24 cellular contexts compared by ENCODE assay signal in the genomic region with DNA sequence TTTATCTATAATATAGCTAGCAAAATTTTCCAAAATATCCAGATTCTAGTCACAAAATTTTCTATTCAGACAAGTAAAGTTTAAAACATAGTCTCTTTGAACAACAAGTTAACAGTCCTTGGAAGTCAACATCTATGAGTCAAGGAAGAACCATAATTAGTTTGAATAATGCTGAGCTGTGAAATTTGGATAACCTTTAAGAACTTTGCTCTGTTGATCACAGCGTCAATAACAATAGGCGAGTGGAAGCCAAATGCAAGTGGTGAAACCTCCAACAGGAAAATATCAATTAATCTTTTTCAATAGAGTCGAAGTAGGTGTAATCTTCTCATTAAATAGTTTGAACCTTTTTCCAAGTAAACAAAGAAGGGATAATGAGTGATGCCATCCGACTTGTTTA.
DNase-seq lines count a peak whose midpoint lies in the region; ATAC-seq, FAIRE-seq and TF ChIP-seq lines count a peak whose summit lies in the region.
"Had no signal": no experiment of that assay in that cellular context is flagged by ENCODE, and none has a peak within 500 bp of the region (broad histone marks: within the 10 kb centered on the region; RNA-seq: fewer than 3 reads in every experiment).

No MANE protein-coding gene starts in this region.

- H3K79me2 ChIP-seq in HepG2 (ENCODE audit: insufficient read depth, low read length) = no peaks in the 10 kb centered on the region
- H3K79me2 ChIP-seq in endothelial cell of umbilical vein (ENCODE audit: control insufficient read depth, insufficient read depth, low read length) = no peaks in the 10 kb centered on the region

- ATAC-seq in HepG2 (no peak), right lobe of liver (no peak)
- ATAC-seq: CD8-positive, alpha-beta T cell; GM12878; Right ventricle myocardium inferior; T-cell had no signal

- H3K36me3 ChIP-seq in HepG2 (replicated peaks in 1 of 2; ENCODE audit: control insufficient read depth in 1 of 2, insufficient read depth in 2 of 2, low read length in 2 of 2) (no peaks in the 10 kb centered on the region), right lobe of liver (no peaks in the 10 kb centered on the region), endothelial cell of umbilical vein (ENCODE audit: control insufficient read depth in 2 of 2, extremely low read depth in 1 of 2, insufficient read depth in 2 of 2, low read length in 2 of 2) (no peaks in the 10 kb centered on the region)
- H3K36me3 ChIP-seq: MG63, SJSA1 had no signal

- FAIRE-seq in HepG2 (lab: Jason Lieb, UNC) (no peak), endothelial cell of umbilical vein (lab: Jason Lieb, UNC) (no peak), frontal cortex (lab: Jason Lieb, UNC) (no peak)
- FAIRE-seq: GM12878 had no signal

- in situ Hi-C loops in HepG2 (cut with HindIII; ENCODE audit: extremely low pct_ligation_motif_present, low pct_unique_long_range_greater_than_20kb) = no loop called here

- no peak overlapping the region for H3K9ac ChIP-seq in HepG2 (ENCODE audit: insufficient read depth, low read depth, low read length)
- H3K9ac ChIP-seq in endothelial cell of umbilical vein (replicated peaks; ENCODE audit: extremely low read depth, insufficient read depth, low read length) = no peak overlapping the region

- no peak for TF ChIP-seq RAD21 in HepG2 (CRISPR knock-in tag; IDR thresholded peaks at IDR 0.05)

- TF ChIP-seq CTCF in HepG2 (CRISPR knock-in tag; IDR thresholded peaks at IDR 0.05) = no peak
- TF ChIP-seq CTCF in right lobe of liver (IDR thresholded peaks at IDR 0.05) = no peak
- TF ChIP-seq CTCF in endothelial cell of umbilical vein (IDR thresholded peaks at IDR 0.05; ENCODE audit: extremely low read depth in 1 of 2, insufficient read depth in 1 of 2, low read depth in 1 of 2, low read length in 2 of 2) = no peak

- CTCF ChIA-PET in HepG2 (lab: Yijun Ruan, JAX; ENCODE audit: low intra/inter-chr PET ratio, low total read pairs) (no interaction called here), endothelial cell of umbilical vein (lab: Charles Lee) (interaction anchor here (1.0 kb wide), 1 partner anchor 30 kb away, joined by 3 read pairs; no protein-coding TSS in a partner anchor)

- intact Hi-C loops in HepG2 (cut with micrococcal nuclease; ENCODE audit: unreplicated experiment) (no loop called here), right lobe of liver (cut with DNase I) (no loop called here), endothelial cell of umbilical vein (cut with micrococcal nuclease) (loop anchor here (10.0 kb wide), 1 partner anchor 692 kb away; a partner anchor contains a TSS)

- H3K4me3 ChIP-seq in HepG2 (replicated peaks in 1 of 3; ENCODE audit: insufficient read depth in 1 of 3, low read depth in 2 of 3, low read length in 3 of 3) = no peak overlapping the region
- H3K4me3 ChIP-seq in right lobe of liver = no peak overlapping the region
- H3K4me3 ChIP-seq in endothelial cell of umbilical vein (replicated peaks in 1 of 3; ENCODE audit: insufficient read depth in 1 of 3, low read depth in 1 of 3, low read length in 3 of 3) = no peak overlapping the region
- H3K4me3 ChIP-seq: GM12878, MG63, PC-9, SJSA1 had no signal

- 3% methylated on average over 4 of the region's 4 CpGs for WGBS in HepG2 (ENCODE audit: low lambda C conversion rate)
- WGBS in right lobe of liver (ENCODE audit: insufficient coverage, low coverage, low lambda C conversion rate, missing lambda C conversion rate) = 14% methylated on average over 4 of the region's 4 CpGs

- no peaks in the 10 kb centered on the region for H3K27me3 ChIP-seq in HepG2 (ENCODE audit: control insufficient read depth in 1 of 2, insufficient read depth in 2 of 2, low read length in 2 of 2)
- H3K27me3 ChIP-seq in right lobe of liver = no peaks in the 10 kb centered on the region
- H3K27me3 ChIP-seq in endothelial cell of umbilical vein (ENCODE audit: control insufficient read depth in 2 of 2, insufficient read depth in 2 of 2, low read length in 2 of 2) = no peaks in the 10 kb centered on the region
- H3K27me3 ChIP-seq: MG63, SJSA1 had no signal

- no peaks in the 10 kb centered on the region for H4K20me1 ChIP-seq in HepG2 (ENCODE audit: insufficient read depth, low read length)
- no peaks in the 10 kb centered on the region for H4K20me1 ChIP-seq in endothelial cell of umbilical vein (replicated peaks; ENCODE audit: control insufficient read depth, extremely low read depth, insufficient read depth, low read length)

- no peaks in the 10 kb centered on the region for H3K4me1 ChIP-seq in HepG2 (ENCODE audit: insufficient read depth, low read length)
- no peaks in the 10 kb centered on the region for H3K4me1 ChIP-seq in right lobe of liver
- peaks cover 28% of the 10 kb centered on the region for H3K4me1 ChIP-seq in endothelial cell of umbilical vein (ENCODE audit: control insufficient read depth, extremely low read depth, insufficient read depth, low read length)

- no peak overlapping the region for H2AFZ ChIP-seq in HepG2 (ENCODE audit: low read length)
- H2AFZ ChIP-seq in endothelial cell of umbilical vein (ENCODE audit: low read depth, low read length) = no peak overlapping the region
- H2AFZ ChIP-seq: PC-9 had no signal

- DNase-seq in HepG2 (ENCODE audit: low spot score) = no peak
- no peak for DNase-seq in right lobe of liver
- peak; percentile 61 to 66 for DNase-seq in NCI-H446 (lab: John Stamatoyannopoulos, UW)
- peak; percentile 12 for DNase-seq in endothelial cell of umbilical vein (ENCODE audit: low read depth, low spot score)
- DNase-seq in Ammon's horn (ENCODE audit: low spot score) = no peak
- DNase-seq in foreskin melanocyte = no peak
- DNase-seq in frontal cortex (ENCODE audit: low spot score in 2 of 2) = no peak
- DNase-seq: CD8-positive, alpha-beta T cell; DMS 273 treated with DMSO at 0.1 percent for 48 hours; DMS79; EL; GDM1; H9; KBM-7; MG63; NCI-H187 treated with DMSO at 0.1 percent for 48 hours; NCI-H526 treated with DMSO at 0.1 percent for 48 hours; NK-92 treated with Interleukin-12 subunit alpha and Interleukin-12 subunit beta, amount 100 ng/mL, for 24 hours; PC-9; T-cell had no signal

- TF ChIP-seq POLR2A in HepG2 (IDR thresholded peaks at IDR 0.05; ENCODE audit: insufficient read depth in 1 of 2, low read depth in 2 of 2, low read length in 2 of 2) (no peak), right lobe of liver (IDR thresholded peaks at IDR 0.05) (no peak), endothelial cell of umbilical vein (IDR thresholded peaks at IDR 0.05; ENCODE audit: low read depth, low read length) (no peak)

- POLR2A ChIA-PET in HepG2 (lab: Yijun Ruan, JAX) (no interaction called here), endothelial cell of umbilical vein (lab: Charles Lee) (no interaction called here)

- H3K9me3 ChIP-seq in HepG2 (ENCODE audit: low read length) = peaks cover 37% of the 10 kb centered on the region
- H3K9me3 ChIP-seq in right lobe of liver = no peaks in the 10 kb centered on the region
- no peaks in the 10 kb centered on the region for H3K9me3 ChIP-seq in endothelial cell of umbilical vein (replicated peaks; ENCODE audit: control insufficient read depth, insufficient read depth, low read length)
- H3K9me3 ChIP-seq: MG63, SJSA1 had no signal

- H3K4me2 ChIP-seq in HepG2 (ENCODE audit: low read depth, low read length) (no peak overlapping the region), endothelial cell of umbilical vein (ENCODE audit: insufficient read depth, low read length) (no peak overlapping the region)
- H3K4me2 ChIP-seq: PC-9 had no signal

- TF ChIP-seq EP300 in HepG2 (IDR thresholded peaks at IDR 0.05; ENCODE audit: low read depth in 2 of 2, low read length in 2 of 2) (no peak), HepG2 (CRISPR knock-in tag; IDR thresholded peaks at IDR 0.05; ENCODE audit: borderline replicate concordance) (no peak)

- H3K9me1 ChIP-seq in endothelial cell of umbilical vein (replicated peaks; ENCODE audit: control insufficient read depth, extremely low read depth, insufficient read depth, low read length) = no peaks in the 10 kb centered on the region

- no peak overlapping the region for H3K27ac ChIP-seq in HepG2 (ENCODE audit: extremely low read length, insufficient read depth, low read length)
- no peak overlapping the region for H3K27ac ChIP-seq in right lobe of liver
- no peak overlapping the region for H3K27ac ChIP-seq in endothelial cell of umbilical vein (ENCODE audit: insufficient read depth, low read depth, low read length)
- H3K27ac ChIP-seq: C4-2B, PC-9, SJSA1 had no signal

- dilution Hi-C loops in endothelial cell of umbilical vein (cut with MboI; ENCODE audit: extremely low pct_ligation_motif_present, low sequenced_read_pairs) = no loop called here

- no TSS peak for BruUV-seq in HepG2 (replicated peaks; lab: Mats Ljungman, UMichigan)
- BruUV-seq in endothelial cell of umbilical vein (replicated peaks; lab: Mats Ljungman, UMichigan) = no TSS peak

TF ChIP-seq in HepG2, 621 proteins besides CTCF, POLR2A, EP300 and RAD21 (continues in another document):
- no peak for TF ChIP-seq CENPX (CRISPR knock-in tag; IDR thresholded peaks at IDR 0.05)
- TF ChIP-seq MAFF (IDR thresholded peaks at IDR 0.05; ENCODE audit: low read depth, low read length) = peak; percentile 85
- no peak for TF ChIP-seq RORA (CRISPR knock-in tag; IDR thresholded peaks at IDR 0.05)
- TF ChIP-seq U2AF1 (optimal IDR thresholded peaks at IDR 0.05; ENCODE audit: low read depth, low read length) = no peak
- TF ChIP-seq ZNF251 (CRISPR knock-in tag; IDR thresholded peaks at IDR 0.05) = no peak
- no peak for TF ChIP-seq JUNB (CRISPR knock-in tag; IDR thresholded peaks at IDR 0.05; ENCODE audit: borderline replicate concordance)
- TF ChIP-seq MAFK (conservative IDR thresholded peaks at IDR 0.05 in 1 of 2, IDR thresholded peaks at IDR 0.05 in 1 of 2; ENCODE audit: low read length in 2 of 2) = peak; percentile 84 to 90

TF ChIP-seq in endothelial cell of umbilical vein, 7 proteins besides CTCF, POLR2A, EP300 and RAD21:
- TF ChIP-seq, protein P1, sequence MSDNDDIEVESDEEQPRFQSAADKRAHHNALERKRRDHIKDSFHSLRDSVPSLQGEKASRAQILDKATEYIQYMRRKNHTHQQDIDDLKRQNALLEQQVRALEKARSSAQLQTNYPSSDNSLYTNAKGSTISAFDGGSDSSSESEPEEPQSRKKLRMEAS (IDR thresholded peaks at IDR 0.05; ENCODE audit: insufficient read depth, insufficient read length) = no peak
- TF ChIP-seq MYC (IDR thresholded peaks at IDR 0.05; ENCODE audit: low read depth, low read length) (no peak), FOS (IDR thresholded peaks at IDR 0.05; ENCODE audit: borderline replicate concordance, insufficient read depth, low read length) (no peak), GATA2 (IDR thresholded peaks at IDR 0.05; ENCODE audit: insufficient read depth, insufficient read length, low read depth, low read length) (no peak), EZH2 (IDR thresholded peaks at IDR 0.05; ENCODE audit: borderline replicate concordance, low read depth, low read length, severe bottlenecking) (no peak), JUN (IDR thresholded peaks at IDR 0.05; ENCODE audit: borderline replicate concordance, insufficient read depth, insufficient read length, low read depth) (no peak), POLR2AphosphoS5 (IDR thresholded peaks at IDR 0.05; ENCODE audit: insufficient read depth, low read depth, low read length) (no peak)
TF ChIP-seq in endothelial cell of umbilical vein: peak in this region for 0.

Comparison
In these comparisons a context has a peak if more than half of its experiments do, and no peak if none do; other contexts are left out.
1. DNase-seq: peak in NCI-H446 (2 of 2) and endothelial cell of umbilical vein (single experiment); none in HepG2 (single experiment), right lobe of liver (0 of 3), Ammon's horn (single experiment), foreskin melanocyte (single experiment) and frontal cortex (0 of 2).